Comparison of ENCODE assay signal across 18 cellular contexts in genomic region chr19:38730470-38730730, GRCh38. TPM values are rescaled to one million over a fixed set of nuclear protein-coding genes. Genes with fewer than 3 reads are reported as not detected.
A peak's percentile ranks its signal among the peaks of the same experiment; 100 is the strongest.
DNase-seq lines count a peak whose midpoint lies in the region; ATAC-seq lines count a peak whose summit lies in the region.
"Had no signal": no experiment of that assay in that cellular context is flagged by ENCODE, and none has a peak within 500 bp of the region (broad histone marks: within the 10 kb centered on the region; RNA-seq: fewer than 3 reads in every experiment).

No MANE protein-coding gene starts in this region.

- intact Hi-C loops in activated CD4-positive, alpha-beta memory T cell treated with anti-CD3 and anti-CD28 coated beads for 36 hours (cut with micrococcal nuclease): loop anchor here (2.0 to 5.0 kb wide), 2 partner anchors 73 to 156 kb away; no protein-coding TSS in a partner anchor

- no peak overlapping the region for H3K4me3 Mint-ChIP-seq in activated T-cell treated with anti-CD3 and anti-CD28 coated beads, Interleukin-2, amount 50 U/mL, for 72 hours
- H3K4me3 Mint-ChIP-seq in activated CD4-positive, alpha-beta memory T cell treated with anti-CD3 and anti-CD28 coated beads for 36 hours: no peak overlapping the region
- H3K4me3 Mint-ChIP-seq in immature natural killer cell: peak overlapping the region in 1 of 5 donors; percentile 21
- no peak overlapping the region for H3K4me3 Mint-ChIP-seq in stimulated activated naive B cell treated with anti-CD40 and anti-IgM and Interleukin-4, amounts not matched to agents 10 μg/mL and 1 μg/mL and 100 μg/mL, for 72 hours
- H3K4me3 Mint-ChIP-seq: activated naive CD8-positive, alpha-beta T cell; stimulated activated memory B cell treated with anti-CD40 and anti-IgM and Interleukin-4, amounts not matched to agents 10 μg/mL and 1 μg/mL and 100 μg/mL, for 72 hours had no signal

- peak overlapping the region; percentile 76 for H3K27ac Mint-ChIP-seq in activated T-cell treated with anti-CD3 and anti-CD28 coated beads, Interleukin-2, amount 50 U/mL, for 72 hours
- H3K27ac Mint-ChIP-seq in activated CD4-positive, alpha-beta memory T cell treated with anti-CD3 and anti-CD28 coated beads for 36 hours: peak overlapping the region; percentile 57
- H3K27ac Mint-ChIP-seq in immature natural killer cell: peak overlapping the region; percentile 67 to 85 (median 74)
- H3K27ac Mint-ChIP-seq in stimulated activated naive B cell treated with anti-CD40 and anti-IgM and Interleukin-4, amounts not matched to agents 10 μg/mL and 1 μg/mL and 100 μg/mL, for 72 hours: peak overlapping the region; percentile 22
- H3K27ac Mint-ChIP-seq: activated naive CD8-positive, alpha-beta T cell had no signal

- no peak for DNase-seq in activated T-cell treated with anti-CD3 and anti-CD28 coated beads, Interleukin-2, amount 50 U/mL, for 72 hours
- no peak for DNase-seq in activated T-cell treated with anti-CD3 and anti-CD28 coated beads, Interleukin-2, amount 50 U/mL, for 48 hours
- DNase-seq in activated CD4-positive, alpha-beta memory T cell treated with anti-CD3 and anti-CD28 coated beads for 36 hours: no peak
- DNase-seq in immature natural killer cell (no peak), HUDEP-2 (lab: John Stamatoyannopoulos, UW; ENCODE audit: unreplicated experiment in 76 of 76) (no peak)
- no peak for DNase-seq in stimulated activated naive B cell treated with anti-CD40 and anti-IgM and Interleukin-4, amounts not matched to agents 10 μg/mL and 1 μg/mL and 100 μg/mL, for 72 hours
- DNase-seq: effector CD4-positive, alpha-beta T cell; kidney glomerular epithelial cell; midbrain had no signal

- H3K36me3 Mint-ChIP-seq in activated T-cell treated with anti-CD3 and anti-CD28 coated beads, Interleukin-2, amount 50 U/mL, for 72 hours (ENCODE audit: insufficient read depth in 2 of 2): peaks cover 0 to 6% of the 10 kb centered on the region in 2 donors
- peaks cover 10% of the 10 kb centered on the region for H3K36me3 Mint-ChIP-seq in activated CD4-positive, alpha-beta memory T cell treated with anti-CD3 and anti-CD28 coated beads for 36 hours
- H3K36me3 Mint-ChIP-seq in immature natural killer cell: peaks cover 4 to 21% (median 9%) of the 10 kb centered on the region in 3 donors
- peaks cover 29 to 53% of the 10 kb centered on the region in 2 donors for H3K36me3 Mint-ChIP-seq in stimulated activated naive B cell treated with anti-CD40 and anti-IgM and Interleukin-4, amounts not matched to agents 10 μg/mL and 1 μg/mL and 100 μg/mL, for 72 hours
- H3K36me3 Mint-ChIP-seq: activated naive CD8-positive, alpha-beta T cell had no signal

- POLR2A ChIA-PET in activated CD4-positive, alpha-beta memory T cell treated with anti-CD3 and anti-CD28 coated beads for 36 hours (lab: Charles Lee): no interaction called here

- no peak for ATAC-seq in activated T-cell treated with anti-CD3 and anti-CD28 coated beads, Interleukin-2, amount 50 U/mL, for 72 hours (replicated peaks in 1 of 2)
- ATAC-seq in stimulated activated naive B cell treated with anti-CD40 and anti-IgM and Interleukin-4, amounts not matched to agents 10 μg/mL and 1 μg/mL and 100 μg/mL, for 72 hours (replicated peaks): no peak
- ATAC-seq in HG03139 (IDR thresholded peaks at IDR 0.05; ENCODE audit: unreplicated experiment) (no peak), GM21717 (IDR thresholded peaks at IDR 0.05; ENCODE audit: unreplicated experiment) (no peak)

- H3K27me3 Mint-ChIP-seq in activated T-cell treated with anti-CD3 and anti-CD28 coated beads, Interleukin-2, amount 50 U/mL, for 72 hours (ENCODE audit: low read depth): no peaks in the 10 kb centered on the region
- no peaks in the 10 kb centered on the region for H3K27me3 Mint-ChIP-seq in activated CD4-positive, alpha-beta memory T cell treated with anti-CD3 and anti-CD28 coated beads for 36 hours
- peaks cover 18 to 36% (median 28%) of the 10 kb centered on the region in 3 donors for H3K27me3 Mint-ChIP-seq in immature natural killer cell (ENCODE audit: low read depth in 3 of 3)
- H3K27me3 Mint-ChIP-seq in stimulated activated naive B cell treated with anti-CD40 and anti-IgM and Interleukin-4, amounts not matched to agents 10 μg/mL and 1 μg/mL and 100 μg/mL, for 72 hours: no peaks in the 10 kb centered on the region
- H3K27me3 Mint-ChIP-seq: activated naive CD8-positive, alpha-beta T cell; CD4-positive, alpha-beta T cell; stimulated activated memory B cell treated with anti-CD40 and anti-IgM and Interleukin-4, amounts not matched to agents 10 μg/mL and 1 μg/mL and 100 μg/mL, for 72 hours had no signal

- CTCF ChIA-PET in activated CD4-positive, alpha-beta memory T cell treated with anti-CD3 and anti-CD28 coated beads for 36 hours (lab: Charles Lee): interaction anchor here (0.6 to 2.2 kb wide), 8 partner anchors 9 to 200 kb away, joined by 3 to 9 read pairs (median 4); partner anchors contain the start of genes ECH1, MRPS12 and SARS2

- H3K4me1 Mint-ChIP-seq in activated T-cell treated with anti-CD3 and anti-CD28 coated beads, Interleukin-2, amount 50 U/mL, for 72 hours (ENCODE audit: low read depth): peaks cover 43% of the 10 kb centered on the region
- peaks cover 34% of the 10 kb centered on the region for H3K4me1 Mint-ChIP-seq in activated CD4-positive, alpha-beta memory T cell treated with anti-CD3 and anti-CD28 coated beads for 36 hours (ENCODE audit: low read depth)
- H3K4me1 Mint-ChIP-seq in immature natural killer cell: peaks cover 66 to 72% of the 10 kb centered on the region in 2 donors
- peaks cover 20 to 40% of the 10 kb centered on the region in 2 donors for H3K4me1 Mint-ChIP-seq in stimulated activated naive B cell treated with anti-CD40 and anti-IgM and Interleukin-4, amounts not matched to agents 10 μg/mL and 1 μg/mL and 100 μg/mL, for 72 hours

- no peaks in the 10 kb centered on the region for H3K9me3 Mint-ChIP-seq in activated T-cell treated with anti-CD3 and anti-CD28 coated beads, Interleukin-2, amount 50 U/mL, for 72 hours
- no peaks in the 10 kb centered on the region for H3K9me3 Mint-ChIP-seq in activated CD4-positive, alpha-beta memory T cell treated with anti-CD3 and anti-CD28 coated beads for 36 hours
- peaks cover 0 to 2% (median 0%) of the 10 kb centered on the region in 6 donors for H3K9me3 Mint-ChIP-seq in immature natural killer cell
- H3K9me3 Mint-ChIP-seq in stimulated activated naive B cell treated with anti-CD40 and anti-IgM and Interleukin-4, amounts not matched to agents 10 μg/mL and 1 μg/mL and 100 μg/mL, for 72 hours: no peaks in the 10 kb centered on the region
- H3K9me3 Mint-ChIP-seq: CD4-positive, alpha-beta T cell; stimulated activated memory B cell treated with anti-CD40 and anti-IgM and Interleukin-4, amounts not matched to agents 10 μg/mL and 1 μg/mL and 100 μg/mL, for 72 hours had no signal

RNA-seq across cellular contexts. Expression of gene CAPN12, which starts 13.9 kb away (rescaled TPM):
- 10 to 100 TPM in 1 of 2 donors, 1 to 10 TPM in 1; 8.3 to 15.2 TPM for total RNA-seq in activated T-cell treated with anti-CD3 and anti-CD28 coated beads, Interleukin-2, amount 50 U/mL, for 72 hours
- 1 to 10 TPM; 7.1 to 9.0 TPM for total RNA-seq in activated CD4-positive, alpha-beta memory T cell treated with anti-CD3 and anti-CD28 coated beads for 36 hours
- 10 to 100 TPM; 25.7 to 72.8 (median 55.1) TPM for polyA plus RNA-seq in immature natural killer cell
- total RNA-seq: Daoy had no signal

RNA-seq across cellular contexts. Expression of gene LGALS7, which starts 42.9 kb away (rescaled TPM):
- total RNA-seq in activated T-cell treated with anti-CD3 and anti-CD28 coated beads, Interleukin-2, amount 50 U/mL, for 72 hours: not detected
- not detected for total RNA-seq in activated CD4-positive, alpha-beta memory T cell treated with anti-CD3 and anti-CD28 coated beads for 36 hours
- polyA plus RNA-seq in immature natural killer cell: not detected
- total RNA-seq: CD4-positive, alpha-beta T cell; Daoy; omental fat pad; urinary bladder had no signal

RNA-seq across cellular contexts. Expression of gene LGALS7B, which starts 58.6 kb away (rescaled TPM):
- not detected for total RNA-seq in activated T-cell treated with anti-CD3 and anti-CD28 coated beads, Interleukin-2, amount 50 U/mL, for 72 hours
- not detected for total RNA-seq in activated CD4-positive, alpha-beta memory T cell treated with anti-CD3 and anti-CD28 coated beads for 36 hours
- not detected for polyA plus RNA-seq in immature natural killer cell
- total RNA-seq: CD4-positive, alpha-beta T cell; Daoy; omental fat pad; skeletal muscle tissue had no signal
- polyA plus RNA-seq: urinary bladder had no signal

Comparison
In these comparisons a context has a peak if more than half of its experiments do, and no peak if none do; other contexts are left out.
1. H3K27ac Mint-ChIP-seq: peak in every context shown above with its lines; median percentile 76 in activated T-cell treated with anti-CD3 and anti-CD28 coated beads, Interleukin-2, amount 50 U/mL, for 72 hours; 74 in immature natural killer cell; 57 in activated CD4-positive, alpha-beta memory T cell treated with anti-CD3 and anti-CD28 coated beads for 36 hours; 22 in stimulated activated naive B cell treated with anti-CD40 and anti-IgM and Interleukin-4, amounts not matched to agents 10 μg/mL and 1 μg/mL and 100 μg/mL, for 72 hours.